Comparison of ENCODE assay signal across 8 cellular contexts in the genomic region with DNA sequence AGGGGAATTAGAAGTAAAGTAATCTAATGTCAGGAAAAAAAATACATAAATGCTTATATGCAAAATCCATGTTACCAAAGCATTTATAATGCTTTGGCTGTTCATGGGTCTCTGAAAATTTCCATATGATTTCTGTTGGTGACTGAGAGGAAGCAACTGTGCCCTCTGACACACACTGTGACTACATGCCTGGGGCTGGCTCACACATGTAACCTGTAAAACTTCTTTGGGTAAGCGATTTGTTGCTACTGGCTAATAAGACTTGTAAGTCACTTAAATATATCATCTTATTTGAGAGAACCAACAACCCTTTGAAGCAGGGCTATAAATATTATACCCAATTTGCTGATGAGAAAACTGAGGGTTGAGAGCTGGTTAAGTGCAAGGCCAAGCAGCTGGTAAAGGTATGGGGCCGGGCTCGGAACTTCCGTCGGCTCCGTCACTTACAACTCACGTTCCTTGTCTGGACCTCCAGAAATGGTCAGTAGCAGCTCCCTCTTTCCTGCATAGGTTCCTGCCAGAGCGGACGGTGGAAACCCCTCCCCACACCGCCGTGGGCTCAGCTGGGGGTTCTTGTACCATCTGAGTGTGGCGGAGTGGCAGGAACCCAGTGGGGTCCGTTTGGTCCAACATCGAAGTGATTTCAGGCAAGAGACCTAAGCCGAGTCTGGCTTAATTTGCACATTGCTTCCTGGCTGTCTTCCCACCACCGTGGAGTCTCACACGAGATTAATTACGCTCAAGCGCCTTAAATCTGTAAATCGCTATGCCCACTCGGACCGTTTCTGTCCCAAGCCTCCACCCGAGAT. TPM values are rescaled to one million over a fixed set of nuclear protein-coding genes. Genes with fewer than 3 reads are reported as not detected.
DNase-seq lines count a peak whose midpoint lies in the region; ATAC-seq, FAIRE-seq and TF ChIP-seq lines count a peak whose summit lies in the region.

No MANE protein-coding gene starts in this region.

- peaks cover 23% of the 10 kb centered on the region for H3K4me1 ChIP-seq in PC-3 (ENCODE audit: insufficient read depth, low read length)

- no peaks in the 10 kb centered on the region for H4K20me1 ChIP-seq in PC-3 (ENCODE audit: low read length)

- H3K4me3 ChIP-seq in PC-3 (ENCODE audit: low read length): peak overlapping the region; percentile 92

- H3K9me3 Mint-ChIP-seq in activated CD8-positive, alpha-beta memory T cell treated with anti-CD3 and anti-CD28 coated beads, Interleukin-2, amount 10 ng/mL, durations not matched to agents 7 days and 5 days (ENCODE audit: low read depth): no peaks in the 10 kb centered on the region
- no peaks in the 10 kb centered on the region for H3K9me3 Mint-ChIP-seq in effector memory CD8-positive, alpha-beta T cell
- no peaks in the 10 kb centered on the region for H3K9me3 Mint-ChIP-seq in natural killer cell

- H3K9me3 ChIP-seq in PC-3 (ENCODE audit: low read length): no peaks in the 10 kb centered on the region

- H3F3A ChIP-seq in PC-3 (ENCODE audit: low read length, unreplicated experiment): no peaks in the 10 kb centered on the region

- H3K36me3 ChIP-seq in PC-3 (ENCODE audit: low read depth, low read length): peaks cover 5% of the 10 kb centered on the region

- peak overlapping the region; percentile 7; the same call in 1 of the 2 replicates for H3K27ac ChIP-seq in PC-3 (ENCODE audit: low read length)

- DNase-seq in activated CD8-positive, alpha-beta memory T cell treated with anti-CD3 and anti-CD28 coated beads, Interleukin-2, amount 10 ng/mL, durations not matched to agents 7 days and 5 days: no peak
- no peak for DNase-seq in activated CD8-positive, alpha-beta memory T cell treated with anti-CD3 and anti-CD28 coated beads, Interleukin-2, amount 50 U/mL, for 4 hours
- DNase-seq in PC-3: peak; percentile 35
- DNase-seq in effector memory CD8-positive, alpha-beta T cell: peak in 2 of 3 experiments; percentile 3 to 13
- no peak for DNase-seq in natural killer cell
- DNase-seq in D721Med (ENCODE audit: insufficient read length, low spot score): no peak
- DNase-seq in GOT3 (lab: John Stamatoyannopoulos, UW): no peak

- peak overlapping the region; percentile 81 for H3K9ac ChIP-seq in PC-3 (ENCODE audit: low read length)

- POLR2A ChIA-PET in PC-3 (lab: Charles Lee; ENCODE audit: unreplicated experiment): no interaction called here

- H3K4me2 ChIP-seq in PC-3 (ENCODE audit: low read length): peak overlapping the region; percentile 94

- BruUV-seq in PC-3 (replicated peaks; lab: Mats Ljungman, UMichigan): TSS peak; percentile 72

- no peaks in the 10 kb centered on the region for H3K27me3 ChIP-seq in PC-3 (ENCODE audit: low read length)

- peaks cover 35% of the 10 kb centered on the region for H3K79me2 ChIP-seq in PC-3 (ENCODE audit: low read length)

- H3K27ac Mint-ChIP-seq in activated CD8-positive, alpha-beta memory T cell treated with anti-CD3 and anti-CD28 coated beads, Interleukin-2, amount 10 ng/mL, durations not matched to agents 7 days and 5 days: peak overlapping the region; percentile 92
- peak overlapping the region; percentile 95 for H3K27ac Mint-ChIP-seq in effector memory CD8-positive, alpha-beta T cell
- H3K27ac Mint-ChIP-seq in natural killer cell: peak overlapping the region; percentile 86 to 93

- peaks cover 41% of the 10 kb centered on the region for H3K4me1 Mint-ChIP-seq in activated CD8-positive, alpha-beta memory T cell treated with anti-CD3 and anti-CD28 coated beads, Interleukin-2, amount 10 ng/mL, durations not matched to agents 7 days and 5 days
- peaks cover 27 to 43% of the 10 kb centered on the region in 2 donors for H3K4me1 Mint-ChIP-seq in effector memory CD8-positive, alpha-beta T cell (ENCODE audit: low read depth in 2 of 2)
- peaks cover 41 to 54% of the 10 kb centered on the region in 2 donors for H3K4me1 Mint-ChIP-seq in natural killer cell

- FAIRE-seq in D721Med (lab: Jason Lieb, UNC): no peak

- peak overlapping the region; percentile 95 for H2AFZ ChIP-seq in PC-3 (ENCODE audit: low read length)

- ATAC-seq in activated CD8-positive, alpha-beta memory T cell treated with anti-CD3 and anti-CD28 coated beads, Interleukin-2, amount 10 ng/mL, durations not matched to agents 7 days and 5 days: no peak
- peak; percentile 4; the same call in 1 of the 2 replicates for ATAC-seq in PC-3
- peak; percentile 2 for ATAC-seq in effector memory CD8-positive, alpha-beta T cell (replicated peaks)
- peak in 1 of 3 donors; percentile 0 for ATAC-seq in natural killer cell
- no peak for ATAC-seq in HG03342 (IDR thresholded peaks at IDR 0.05; ENCODE audit: unreplicated experiment)

- no peaks in the 10 kb centered on the region for H3K9me2 ChIP-seq in PC-3 (replicated peaks; ENCODE audit: low read length)

- intact Hi-C loops in PC-3 (cut with micrococcal nuclease): loop anchor here (1.0 kb wide), 1 partner anchor 41 kb away; a partner anchor contains a TSS
- intact Hi-C loops in natural killer cell (cut with micrococcal nuclease): loop anchor here (1.0 to 5.0 kb wide), 2 partner anchors 24 to 39 kb away; a partner anchor contains a TSS

- no peaks in the 10 kb centered on the region for H3K27me3 Mint-ChIP-seq in activated CD8-positive, alpha-beta memory T cell treated with anti-CD3 and anti-CD28 coated beads, Interleukin-2, amount 10 ng/mL, durations not matched to agents 7 days and 5 days
- H3K27me3 Mint-ChIP-seq in effector memory CD8-positive, alpha-beta T cell: no peaks in the 10 kb centered on the region
- no peaks in the 10 kb centered on the region for H3K27me3 Mint-ChIP-seq in natural killer cell (ENCODE audit: low read depth in 2 of 2)

- H3K36me3 Mint-ChIP-seq in activated CD8-positive, alpha-beta memory T cell treated with anti-CD3 and anti-CD28 coated beads, Interleukin-2, amount 10 ng/mL, durations not matched to agents 7 days and 5 days: peaks cover 17% of the 10 kb centered on the region
- H3K36me3 Mint-ChIP-seq in effector memory CD8-positive, alpha-beta T cell (ENCODE audit: insufficient read depth): peaks cover 46% of the 10 kb centered on the region
- H3K36me3 Mint-ChIP-seq in natural killer cell: peaks cover 7% of the 10 kb centered on the region

- peak overlapping the region; percentile 97 for H3K4me3 Mint-ChIP-seq in activated CD8-positive, alpha-beta memory T cell treated with anti-CD3 and anti-CD28 coated beads, Interleukin-2, amount 10 ng/mL, durations not matched to agents 7 days and 5 days
- peak overlapping the region; percentile 99 for H3K4me3 Mint-ChIP-seq in effector memory CD8-positive, alpha-beta T cell
- H3K4me3 Mint-ChIP-seq in natural killer cell: peak overlapping the region; percentile 96

- CTCF ChIA-PET in activated CD8-positive, alpha-beta memory T cell treated with anti-CD3 and anti-CD28 coated beads, Interleukin-2, amount 10 ng/mL, durations not matched to agents 7 days and 5 days (lab: Charles Lee): interaction anchor here (1.8 to 1.9 kb wide), 2 partner anchors 23 to 41 kb away, joined by 12 to 15 read pairs; a partner anchor contains a TSS
- CTCF ChIA-PET in PC-3 (lab: Charles Lee): no interaction called here

- TF ChIP-seq CTCF in PC-3 (conservative IDR thresholded peaks at IDR 0.05; ENCODE audit: low read depth, low read length): no peak
- TF ChIP-seq CTCF in natural killer cell (IDR thresholded peaks at IDR 0.05): no peak
- TF ChIP-seq CTCF in D721Med (IDR thresholded peaks at IDR 0.05; ENCODE audit: insufficient read depth, missing control alignments): no peak

RNA-seq across cellular contexts. Expression of a gene that starts 0.7 kb away (rescaled TPM):
- 10 to 100 TPM; 40.9 to 45.1 TPM for total RNA-seq in activated CD8-positive, alpha-beta memory T cell treated with anti-CD3 and anti-CD28 coated beads, Interleukin-2, amount 10 ng/mL, durations not matched to agents 7 days and 5 days
- total RNA-seq in PC-3 (2014; rRNA removed) (46.7 and 52.0 TPM in 2 replicates), natural killer cell (10 to 100 TPM; 17.5 to 21.8 (median 21.5) TPM)

RNA-seq across cellular contexts. Expression of a gene that starts 3.1 kb away (rescaled TPM):
- 10 to 100 TPM; 24.4 to 27.5 TPM for total RNA-seq in activated CD8-positive, alpha-beta memory T cell treated with anti-CD3 and anti-CD28 coated beads, Interleukin-2, amount 10 ng/mL, durations not matched to agents 7 days and 5 days
- 24.9 and 32.1 TPM in 2 replicates for total RNA-seq in PC-3 (2014; rRNA removed)
- total RNA-seq in natural killer cell: 10 to 100 TPM; 21.4 to 27.3 (median 24.1) TPM

RNA-seq across cellular contexts. Expression of a gene that starts 21.8 kb away (rescaled TPM):
- under 1 TPM in 1 of 2 experiments, not detected in 1; 0.73 TPM for total RNA-seq in activated CD8-positive, alpha-beta memory T cell treated with anti-CD3 and anti-CD28 coated beads, Interleukin-2, amount 10 ng/mL, durations not matched to agents 7 days and 5 days
- total RNA-seq in PC-3 (2014; rRNA removed): 1.2 TPM in 1 of 2 replicates, not detected in the other
- total RNA-seq in natural killer cell: not detected

RNA-seq across cellular contexts. Expression of a gene that starts 41.4 kb away (rescaled TPM):
- total RNA-seq in activated CD8-positive, alpha-beta memory T cell treated with anti-CD3 and anti-CD28 coated beads, Interleukin-2, amount 10 ng/mL, durations not matched to agents 7 days and 5 days: 10 to 100 TPM; 14.8 to 18.6 TPM
- 16.3 and 19.5 TPM in 2 replicates for total RNA-seq in PC-3 (2014; rRNA removed)
- 1 to 10 TPM; 4.1 to 5.0 (median 4.5) TPM for total RNA-seq in natural killer cell

Comparison
In these comparisons a context has a peak if more than half of its experiments do, and no peak if none do; other contexts are left out.
1. ATAC-seq: peak in PC-3 (single experiment) and effector memory CD8-positive, alpha-beta T cell (single experiment); none in activated CD8-positive, alpha-beta memory T cell treated with anti-CD3 and anti-CD28 coated beads, Interleukin-2, amount 10 ng/mL, durations not matched to agents 7 days and 5 days (single experiment) and HG03342 (single experiment).
2. DNase-seq: peak in PC-3 (single experiment) and effector memory CD8-positive, alpha-beta T cell (2 of 3); none in activated CD8-positive, alpha-beta memory T cell treated with anti-CD3 and anti-CD28 coated beads, Interleukin-2, amount 10 ng/mL, durations not matched to agents 7 days and 5 days (single experiment), activated CD8-positive, alpha-beta memory T cell treated with anti-CD3 and anti-CD28 coated beads, Interleukin-2, amount 50 U/mL, for 4 hours (single experiment), natural killer cell (single experiment), D721Med (single experiment) and GOT3 (single experiment).
3. Peak in every context shown above with its lines, with median percentiles within 50 percentile points of each other: H3K27ac Mint-ChIP-seq and H3K4me3 Mint-ChIP-seq.